In the genomic region with DNA sequence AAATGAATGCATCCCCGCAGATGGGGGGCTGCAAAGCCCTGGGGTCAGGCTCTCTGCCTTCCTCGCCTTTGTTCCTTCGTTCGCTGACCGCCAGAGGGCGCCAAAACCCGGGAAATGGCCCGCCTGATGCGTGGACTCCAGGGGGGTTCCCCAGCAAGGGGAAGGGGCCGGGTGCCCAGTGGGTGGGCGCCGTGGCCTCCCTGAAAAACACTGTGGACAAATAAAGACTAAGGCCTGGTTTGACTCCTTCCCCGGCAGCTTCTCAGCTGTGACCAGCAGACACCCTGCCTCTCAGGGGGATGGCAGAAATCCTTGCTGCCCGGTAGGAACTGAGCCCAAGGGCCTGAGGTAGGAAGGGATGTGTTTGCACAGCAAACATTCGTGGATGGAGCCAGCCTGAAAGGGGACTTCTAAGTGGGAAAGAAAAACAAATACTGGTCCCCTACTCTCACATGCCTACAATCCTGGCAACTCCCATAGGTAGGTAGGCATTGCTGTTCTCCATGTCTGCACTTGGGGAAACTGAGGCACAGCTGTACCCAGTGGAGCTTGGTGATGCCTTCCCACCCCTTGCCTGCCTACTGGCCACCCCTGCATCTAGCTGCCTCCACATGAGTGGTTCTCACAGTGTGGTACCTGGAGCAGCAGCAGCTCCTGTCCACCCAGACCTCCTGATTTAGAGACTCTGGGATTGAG, we compare ENCODE assay signal across 1 cellular context.
A peak's percentile ranks its signal among the peaks of the same experiment; 100 is the strongest.
TF ChIP-seq lines count a peak whose summit lies in the region.

No MANE protein-coding gene starts in this region.

TF ChIP-seq in HepG2, 621 proteins besides CTCF, POLR2A, EP300 and RAD21 (continued from another document and continues in another):
- TF ChIP-seq IKZF5 (CRISPR knock-in tag; IDR thresholded peaks at IDR 0.05) (no peak), HES4 (CRISPR knock-in tag; IDR thresholded peaks at IDR 0.05; ENCODE audit: borderline replicate concordance) (no peak), NFATC3 (CRISPR knock-in tag; IDR thresholded peaks at IDR 0.05) (0 out of 2 replicates have a peak, but pooled peaks have one; percentile 38), FOXO1 (CRISPR knock-in tag; IDR thresholded peaks at IDR 0.05) (0 out of 2 replicates have a peak, but pooled peaks have one; percentile 20), KDM3A (CRISPR knock-in tag; IDR thresholded peaks at IDR 0.05; ENCODE audit: low read depth) (peak; percentile 21; the same call in 1 of the 2 replicates), HNRNPL (IDR thresholded peaks at IDR 0.05; ENCODE audit: low read depth, low read length) (0 out of 2 replicates have a peak, but pooled peaks have one; percentile 64), ZC3H13 (CRISPR knock-in tag; IDR thresholded peaks at IDR 0.05) (0 out of 2 replicates have a peak, but pooled peaks have one; percentile 27), ZMYM3 (CRISPR knock-in tag; IDR thresholded peaks at IDR 0.05) (peak; percentile 51; the same call in 1 of the 2 replicates), ARID5B (CRISPR knock-in tag; IDR thresholded peaks at IDR 0.05) (0 out of 2 replicates have a peak, but pooled peaks have one; percentile 31), ZNF687 (CRISPR knock-in tag; IDR thresholded peaks at IDR 0.05) (peak; percentile 61), BORCS8-MEF2B (CRISPR knock-in tag; IDR thresholded peaks at IDR 0.05) (0 out of 2 replicates have a peak, but pooled peaks have one; percentile 11), ZNF280D (CRISPR knock-in tag; IDR thresholded peaks at IDR 0.05) (0 out of 2 replicates have a peak, but pooled peaks have one; percentile 36), XRCC5 (optimal IDR thresholded peaks at IDR 0.05; ENCODE audit: low read length) (peak; percentile 49), ZNF737 (CRISPR knock-in tag; IDR thresholded peaks at IDR 0.05; ENCODE audit: borderline replicate concordance) (0 out of 2 replicates have a peak, but pooled peaks have one; percentile 14), ZBTB7B (CRISPR knock-in tag; IDR thresholded peaks at IDR 0.05) (peak; percentile 69), ZNF816 (CRISPR knock-in tag; IDR thresholded peaks at IDR 0.05; ENCODE audit: borderline replicate concordance) (0 out of 2 replicates have a peak, but pooled peaks have one; percentile 57)
- TF ChIP-seq, protein P1, sequence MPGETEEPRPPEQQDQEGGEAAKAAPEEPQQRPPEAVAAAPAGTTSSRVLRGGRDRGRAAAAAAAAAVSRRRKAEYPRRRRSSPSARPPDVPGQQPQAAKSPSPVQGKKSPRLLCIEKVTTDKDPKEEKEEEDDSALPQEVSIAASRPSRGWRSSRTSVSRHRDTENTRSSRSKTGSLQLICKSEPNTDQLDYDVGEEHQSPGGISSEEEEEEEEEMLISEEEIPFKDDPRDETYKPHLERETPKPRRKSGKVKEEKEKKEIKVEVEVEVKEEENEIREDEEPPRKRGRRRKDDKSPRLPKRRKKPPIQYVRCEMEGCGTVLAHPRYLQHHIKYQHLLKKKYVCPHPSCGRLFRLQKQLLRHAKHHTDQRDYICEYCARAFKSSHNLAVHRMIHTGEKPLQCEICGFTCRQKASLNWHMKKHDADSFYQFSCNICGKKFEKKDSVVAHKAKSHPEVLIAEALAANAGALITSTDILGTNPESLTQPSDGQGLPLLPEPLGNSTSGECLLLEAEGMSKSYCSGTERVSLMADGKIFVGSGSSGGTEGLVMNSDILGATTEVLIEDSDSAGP (CRISPR knock-in tag; IDR thresholded peaks at IDR 0.05; ENCODE audit: borderline replicate concordance), result peak; percentile 46; the same call in 1 of the 2 replicates
- TF ChIP-seq, protein P2, sequence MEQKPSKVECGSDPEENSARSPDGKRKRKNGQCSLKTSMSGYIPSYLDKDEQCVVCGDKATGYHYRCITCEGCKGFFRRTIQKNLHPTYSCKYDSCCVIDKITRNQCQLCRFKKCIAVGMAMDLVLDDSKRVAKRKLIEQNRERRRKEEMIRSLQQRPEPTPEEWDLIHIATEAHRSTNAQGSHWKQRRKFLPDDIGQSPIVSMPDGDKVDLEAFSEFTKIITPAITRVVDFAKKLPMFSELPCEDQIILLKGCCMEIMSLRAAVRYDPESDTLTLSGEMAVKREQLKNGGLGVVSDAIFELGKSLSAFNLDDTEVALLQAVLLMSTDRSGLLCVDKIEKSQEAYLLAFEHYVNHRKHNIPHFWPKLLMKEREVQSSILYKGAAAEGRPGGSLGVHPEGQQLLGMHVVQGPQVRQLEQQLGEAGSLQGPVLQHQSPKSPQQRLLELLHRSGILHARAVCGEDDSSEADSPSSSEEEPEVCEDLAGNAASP (CRISPR knock-in tag; IDR thresholded peaks at IDR 0.05; ENCODE audit: borderline replicate concordance), result no peak
- TF ChIP-seq, protein P3, sequence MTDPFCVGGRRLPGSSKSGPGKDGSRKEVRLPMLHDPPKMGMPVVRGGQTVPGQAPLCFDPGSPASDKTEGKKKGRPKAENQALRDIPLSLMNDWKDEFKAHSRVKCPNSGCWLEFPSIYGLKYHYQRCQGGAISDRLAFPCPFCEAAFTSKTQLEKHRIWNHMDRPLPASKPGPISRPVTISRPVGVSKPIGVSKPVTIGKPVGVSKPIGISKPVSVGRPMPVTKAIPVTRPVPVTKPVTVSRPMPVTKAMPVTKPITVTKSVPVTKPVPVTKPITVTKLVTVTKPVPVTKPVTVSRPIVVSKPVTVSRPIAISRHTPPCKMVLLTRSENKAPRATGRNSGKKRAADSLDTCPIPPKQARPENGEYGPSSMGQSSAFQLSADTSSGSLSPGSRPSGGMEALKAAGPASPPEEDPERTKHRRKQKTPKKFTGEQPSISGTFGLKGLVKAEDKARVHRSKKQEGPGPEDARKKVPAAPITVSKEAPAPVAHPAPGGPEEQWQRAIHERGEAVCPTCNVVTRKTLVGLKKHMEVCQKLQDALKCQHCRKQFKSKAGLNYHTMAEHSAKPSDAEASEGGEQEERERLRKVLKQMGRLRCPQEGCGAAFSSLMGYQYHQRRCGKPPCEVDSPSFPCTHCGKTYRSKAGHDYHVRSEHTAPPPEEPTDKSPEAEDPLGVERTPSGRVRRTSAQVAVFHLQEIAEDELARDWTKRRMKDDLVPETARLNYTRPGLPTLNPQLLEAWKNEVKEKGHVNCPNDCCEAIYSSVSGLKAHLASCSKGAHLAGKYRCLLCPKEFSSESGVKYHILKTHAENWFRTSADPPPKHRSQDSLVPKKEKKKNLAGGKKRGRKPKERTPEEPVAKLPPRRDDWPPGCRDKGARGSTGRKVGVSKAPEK (CRISPR knock-in tag; IDR thresholded peaks at IDR 0.05; ENCODE audit: borderline replicate concordance), result 0 out of 2 replicates have a peak, but pooled peaks have one; percentile 43
- TF ChIP-seq, protein P4, sequence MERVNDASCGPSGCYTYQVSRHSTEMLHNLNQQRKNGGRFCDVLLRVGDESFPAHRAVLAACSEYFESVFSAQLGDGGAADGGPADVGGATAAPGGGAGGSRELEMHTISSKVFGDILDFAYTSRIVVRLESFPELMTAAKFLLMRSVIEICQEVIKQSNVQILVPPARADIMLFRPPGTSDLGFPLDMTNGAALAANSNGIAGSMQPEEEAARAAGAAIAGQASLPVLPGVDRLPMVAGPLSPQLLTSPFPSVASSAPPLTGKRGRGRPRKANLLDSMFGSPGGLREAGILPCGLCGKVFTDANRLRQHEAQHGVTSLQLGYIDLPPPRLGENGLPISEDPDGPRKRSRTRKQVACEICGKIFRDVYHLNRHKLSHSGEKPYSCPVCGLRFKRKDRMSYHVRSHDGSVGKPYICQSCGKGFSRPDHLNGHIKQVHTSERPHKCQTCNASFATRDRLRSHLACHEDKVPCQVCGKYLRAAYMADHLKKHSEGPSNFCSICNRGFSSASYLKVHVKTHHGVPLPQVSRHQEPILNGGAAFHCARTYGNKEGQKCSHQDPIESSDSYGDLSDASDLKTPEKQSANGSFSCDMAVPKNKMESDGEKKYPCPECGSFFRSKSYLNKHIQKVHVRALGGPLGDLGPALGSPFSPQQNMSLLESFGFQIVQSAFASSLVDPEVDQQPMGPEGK (CRISPR knock-in tag; IDR thresholded peaks at IDR 0.05), result peak; percentile 44; the same call in 1 of the 2 replicates
